36 cellular contexts compared by ENCODE assay signal in the genomic region with DNA sequence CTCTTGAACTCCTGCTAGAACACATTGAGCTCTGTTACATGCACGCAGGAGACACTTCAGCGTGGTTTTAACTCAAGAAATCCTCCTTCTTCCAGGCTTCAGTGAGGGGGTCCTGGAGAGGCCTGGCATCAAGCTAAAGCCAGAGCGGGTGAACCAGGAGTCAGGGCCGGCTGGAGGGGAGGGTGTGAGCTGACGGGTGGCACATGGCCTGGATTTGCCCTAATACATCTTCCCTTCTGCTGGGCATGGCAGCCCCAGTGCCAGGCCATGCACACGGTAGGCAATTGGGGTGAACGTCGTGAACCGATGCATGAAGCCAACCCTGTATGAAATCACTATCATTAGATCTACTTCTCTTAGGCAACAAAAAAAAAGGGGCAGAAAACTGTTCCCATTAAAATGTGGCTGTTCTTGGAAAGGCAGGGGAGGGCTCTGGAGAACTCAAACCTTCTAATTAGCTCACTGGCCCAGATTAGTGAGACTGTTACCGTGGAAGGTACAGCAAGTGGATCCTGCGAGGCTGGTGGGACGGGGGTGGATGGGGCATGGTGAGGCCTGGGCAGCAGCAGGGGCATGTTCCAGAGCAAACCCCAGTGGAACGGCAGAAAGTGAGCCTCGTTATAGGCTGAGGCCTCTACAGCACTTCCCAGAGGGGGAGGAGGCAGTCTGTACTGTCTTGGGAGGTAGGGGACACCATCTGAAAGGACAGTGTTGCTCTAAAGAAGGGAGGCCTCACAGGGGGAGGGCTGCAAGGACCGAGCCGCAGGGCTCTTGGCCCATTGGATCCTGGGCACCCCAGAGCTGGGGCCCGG. TPM values are rescaled to one million over a fixed set of nuclear protein-coding genes. Genes with fewer than 3 reads are reported as not detected.
A peak's percentile ranks its signal among the peaks of the same experiment; 100 is the strongest.
DNase-seq lines count a peak whose midpoint lies in the region; ATAC-seq, FAIRE-seq and TF ChIP-seq lines count a peak whose summit lies in the region.
"Had no signal": no experiment of that assay in that cellular context is flagged by ENCODE, and none has a peak within 500 bp of the region (broad histone marks: within the 10 kb centered on the region; RNA-seq: fewer than 3 reads in every experiment).

No MANE protein-coding gene starts in this region.

- TF ChIP-seq CTCF in left ventricle myocardium inferior (IDR thresholded peaks at IDR 0.05; ENCODE audit: borderline replicate concordance) (no peak), bronchial epithelial cell (IDR thresholded peaks at IDR 0.05; ENCODE audit: insufficient read depth, low read length, severe bottlenecking) (no peak)

- no peaks in the 10 kb centered on the region for H3K27me3 Mint-ChIP-seq in stimulated activated naive CD8-positive, alpha-beta T cell treated with anti-CD3 and anti-CD28 coated beads, Interleukin-15, amount 100 ng/mL, for 72 hours
- H3K27me3 Mint-ChIP-seq: activated CD8-positive, alpha-beta T cell treated with anti-CD3 and anti-CD28 coated beads for 36 hours; activated naive CD4-positive, alpha-beta T cell treated with anti-CD3 and anti-CD28 coated beads, Interleukin-2, amount 50 U/mL, for 24 hours; CD4-positive, alpha-beta memory T cell had no signal

- H3K36me3 ChIP-seq in left ventricle myocardium inferior (peaks cover 24% of the 10 kb centered on the region), bronchial epithelial cell (ENCODE audit: control insufficient read depth, insufficient read depth, low read length) (no peaks in the 10 kb centered on the region)
- H3K36me3 ChIP-seq: breast epithelium had no signal

- H3K27me3 ChIP-seq in left ventricle myocardium inferior (ENCODE audit: low read depth), result no peaks in the 10 kb centered on the region
- no peaks in the 10 kb centered on the region for H3K27me3 ChIP-seq in bronchial epithelial cell (ENCODE audit: control insufficient read depth, insufficient read depth, low read length)
- H3K27me3 ChIP-seq in layer of hippocampus (ENCODE audit: control insufficient read depth, insufficient read depth, low read length), result no peaks in the 10 kb centered on the region
- H3K27me3 ChIP-seq: breast epithelium, esophagus squamous epithelium, foreskin keratinocyte, pancreas, testis had no signal

- H3K4me3 Mint-ChIP-seq in stimulated activated naive CD8-positive, alpha-beta T cell treated with anti-CD3 and anti-CD28 coated beads, Interleukin-15, amount 100 ng/mL, for 72 hours, result no peak overlapping the region
- H3K4me3 Mint-ChIP-seq: activated CD8-positive, alpha-beta T cell treated with anti-CD3 and anti-CD28 coated beads for 36 hours; activated naive CD4-positive, alpha-beta T cell treated with anti-CD3 and anti-CD28 coated beads, Interleukin-2, amount 50 U/mL, for 24 hours; CD4-positive, alpha-beta memory T cell; GM23338; HFFc6; nephron progenitor cell had no signal

- H3K27ac Mint-ChIP-seq in stimulated activated naive CD8-positive, alpha-beta T cell treated with anti-CD3 and anti-CD28 coated beads, Interleukin-15, amount 100 ng/mL, for 72 hours, result no peak overlapping the region
- H3K27ac Mint-ChIP-seq: activated CD8-positive, alpha-beta T cell treated with anti-CD3 and anti-CD28 coated beads for 36 hours; activated naive CD4-positive, alpha-beta T cell treated with anti-CD3 and anti-CD28 coated beads, Interleukin-2, amount 50 U/mL, for 24 hours; activated T-helper 2 cell treated with anti-CD3 and anti-CD28 coated beads, Interferon-gamma antibody, Interleukin-2, Interleukin-4, amounts not matched to agents 10 μg/mL and 5 μg/mL and 100 μg/mL, durations not matched to agents 14 hours and 24 hours and 36 hours; GM23338; HFFc6; nephron progenitor cell had no signal

- FAIRE-seq in bronchial epithelial cell (lab: Jason Lieb, UNC), result peak; percentile 13
- FAIRE-seq: A549, K562, pancreas, urothelium cell line had no signal

- H3K4me3 ChIP-seq in left ventricle myocardium inferior (no peak overlapping the region), bronchial epithelial cell (ENCODE audit: low read depth, low read length) (no peak overlapping the region)
- H3K4me3 ChIP-seq: A549, breast epithelium, esophagus squamous epithelium, GM23338, K562, lower lobe of right lung, pancreas, testis had no signal

- H3K4me1 ChIP-seq in left ventricle myocardium inferior, result peaks cover 20% of the 10 kb centered on the region
- H3K4me1 ChIP-seq: A549, breast epithelium, testis had no signal

- intact Hi-C loops in cardiac septum (cut with DNase I), result no loop called here
- intact Hi-C loops in left ventricle myocardium inferior (cut with micrococcal nuclease), result no loop called here

- DNase-seq in cardiac septum (ENCODE audit: low spot score), result peak; percentile 51
- no peak for DNase-seq in left ventricle myocardium inferior
- no peak for DNase-seq in bronchial epithelial cell (ENCODE audit: low read depth)
- no peak for DNase-seq in stimulated activated CD4-positive, alpha-beta T cell treated with anti-CD3 and anti-CD28 coated beads, Interleukin-2, amount 100 ng/mL, for 48 hours
- no peak for DNase-seq in stimulated activated naive CD8-positive, alpha-beta T cell treated with anti-CD3 and anti-CD28 coated beads, Interleukin-15, amount 100 ng/mL, for 72 hours
- no peak for DNase-seq in EL
- no peak for DNase-seq in erythroblast (lab: John Stamatoyannopoulos, UW)
- DNase-seq: activated CD8-positive, alpha-beta memory T cell treated with anti-CD3 and anti-CD28 coated beads, Interleukin-2, amount 50 U/mL, for 48 hours; activated CD8-positive, alpha-beta T cell treated with anti-CD3 and anti-CD28 coated beads for 36 hours; CD4-positive, alpha-beta memory T cell; cortex of kidney; esophagus squamous epithelium; foreskin keratinocyte; lower lobe of right lung; NCI-H1092 treated with DMSO at 0.1 percent for 48 hours; NCI-H187; NCI-H2171; NCI-H524 treated with DMSO at 0.1 percent for 48 hours; nephron progenitor cell; SK-N-SH; stimulated activated naive CD4-positive, alpha-beta T cell; testis had no signal

- ATAC-seq in stimulated activated naive CD8-positive, alpha-beta T cell treated with anti-CD3 and anti-CD28 coated beads, Interleukin-15, amount 100 ng/mL, for 72 hours, result no peak
- ATAC-seq: A549; activated CD8-positive, alpha-beta T cell treated with anti-CD3 and anti-CD28 coated beads for 36 hours; foreskin keratinocyte; GM23338; K562; lower lobe of right lung; pancreas had no signal

- no peaks in the 10 kb centered on the region for H3K9me3 Mint-ChIP-seq in stimulated activated naive CD8-positive, alpha-beta T cell treated with anti-CD3 and anti-CD28 coated beads, Interleukin-15, amount 100 ng/mL, for 72 hours
- H3K9me3 Mint-ChIP-seq: activated CD8-positive, alpha-beta T cell treated with anti-CD3 and anti-CD28 coated beads for 36 hours; activated naive CD4-positive, alpha-beta T cell treated with anti-CD3 and anti-CD28 coated beads, Interleukin-2, amount 50 U/mL, for 24 hours; activated T-helper 2 cell treated with anti-CD3 and anti-CD28 coated beads, Interferon-gamma antibody, Interleukin-2, Interleukin-4, amounts not matched to agents 10 μg/mL and 5 μg/mL and 100 μg/mL, durations not matched to agents 14 hours and 24 hours and 36 hours; CD4-positive, alpha-beta memory T cell; GM23338; HFFc6; nephron progenitor cell had no signal

- TF ChIP-seq POLR2A in erythroblast (IDR thresholded peaks at IDR 0.05; ENCODE audit: low read length), result no peak

- no peaks in the 10 kb centered on the region for H3K9me3 ChIP-seq in left ventricle myocardium inferior (replicated peaks)
- H3K9me3 ChIP-seq: A549, breast epithelium, esophagus squamous epithelium, lower lobe of right lung, pancreas, SK-N-SH, testis had no signal

- H3K27ac ChIP-seq in left ventricle myocardium inferior (replicated peaks) (no peak overlapping the region), layer of hippocampus (ENCODE audit: low read depth, low read length) (peak overlapping the region; percentile 23)
- H3K27ac ChIP-seq: A549, breast epithelium, lower lobe of right lung, pancreas, testis had no signal

- no peaks in the 10 kb centered on the region for H3K4me1 Mint-ChIP-seq in stimulated activated naive CD8-positive, alpha-beta T cell treated with anti-CD3 and anti-CD28 coated beads, Interleukin-15, amount 100 ng/mL, for 72 hours
- H3K4me1 Mint-ChIP-seq: CD4-positive, alpha-beta memory T cell had no signal

RNA-seq across cellular contexts. Expression of a gene that starts 10.6 kb away (rescaled TPM):
- total RNA-seq in cardiac septum, result 24.7 TPM
- 31.2 TPM for total RNA-seq in left ventricle myocardium inferior
- total RNA-seq in bronchial epithelial cell, result 10.8 and 15.5 TPM in 2 replicates

RNA-seq across cellular contexts. Expression of a gene that starts 51.5 kb away (rescaled TPM):
- total RNA-seq in cardiac septum (not detected), left ventricle myocardium inferior (not detected), bronchial epithelial cell (not detected in 2 replicates)
- total RNA-seq: activated CD8-positive, alpha-beta T cell treated with anti-CD3 and anti-CD28 coated beads for 36 hours; activated T-helper 2 cell treated with anti-CD3 and anti-CD28 coated beads, Interferon-gamma antibody, Interleukin-2, Interleukin-4, amounts not matched to agents 10 μg/mL and 5 μg/mL and 100 μg/mL, durations not matched to agents 14 hours and 24 hours and 36 hours; CD4-positive, alpha-beta memory T cell; esophagus squamous epithelium; foreskin keratinocyte; GM23338; HFFc6; HT-29; K562; M059J; pancreas; renal cortical epithelial cell; T-helper 1 cell treated with Interleukin-12 subunit alpha and Interleukin-12 subunit beta and Interleukin-4 antibody, amounts not matched to agents 30 ng/mL and 1 ng/mL, for 36 hours had no signal
